8 cellular contexts compared by ENCODE assay signal in genomic region chr17:47188799-47189731, GRCh38. TPM values are rescaled to one million over a fixed set of nuclear protein-coding genes. Genes with fewer than 3 reads are reported as not detected.
DNase-seq lines count a peak whose midpoint lies in the region; ATAC-seq, FAIRE-seq and TF ChIP-seq lines count a peak whose summit lies in the region.

A gene with protein sequence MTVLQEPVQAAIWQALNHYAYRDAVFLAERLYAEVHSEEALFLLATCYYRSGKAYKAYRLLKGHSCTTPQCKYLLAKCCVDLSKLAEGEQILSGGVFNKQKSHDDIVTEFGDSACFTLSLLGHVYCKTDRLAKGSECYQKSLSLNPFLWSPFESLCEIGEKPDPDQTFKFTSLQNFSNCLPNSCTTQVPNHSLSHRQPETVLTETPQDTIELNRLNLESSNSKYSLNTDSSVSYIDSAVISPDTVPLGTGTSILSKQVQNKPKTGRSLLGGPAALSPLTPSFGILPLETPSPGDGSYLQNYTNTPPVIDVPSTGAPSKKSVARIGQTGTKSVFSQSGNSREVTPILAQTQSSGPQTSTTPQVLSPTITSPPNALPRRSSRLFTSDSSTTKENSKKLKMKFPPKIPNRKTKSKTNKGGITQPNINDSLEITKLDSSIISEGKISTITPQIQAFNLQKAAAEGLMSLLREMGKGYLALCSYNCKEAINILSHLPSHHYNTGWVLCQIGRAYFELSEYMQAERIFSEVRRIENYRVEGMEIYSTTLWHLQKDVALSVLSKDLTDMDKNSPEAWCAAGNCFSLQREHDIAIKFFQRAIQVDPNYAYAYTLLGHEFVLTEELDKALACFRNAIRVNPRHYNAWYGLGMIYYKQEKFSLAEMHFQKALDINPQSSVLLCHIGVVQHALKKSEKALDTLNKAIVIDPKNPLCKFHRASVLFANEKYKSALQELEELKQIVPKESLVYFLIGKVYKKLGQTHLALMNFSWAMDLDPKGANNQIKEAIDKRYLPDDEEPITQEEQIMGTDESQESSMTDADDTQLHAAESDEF (minus strand): TSS chr17:47189295. CDS start chr17:47189172, 123 bp downstream.

- no peaks in the 10 kb centered on the region for H3K36me3 ChIP-seq in Loucy (ENCODE audit: insufficient read depth, low read length)

- no peaks in the 10 kb centered on the region for H3K9me3 ChIP-seq in Loucy (ENCODE audit: insufficient read depth, low read depth, low read length)

- peaks cover 50% of the 10 kb centered on the region for H3K79me2 ChIP-seq in Loucy (ENCODE audit: insufficient read depth, low read length)

- H3K9me2 ChIP-seq in Loucy (replicated peaks; ENCODE audit: low read depth, low read length): no peaks in the 10 kb centered on the region

- H3K4me3 ChIP-seq in Loucy (ENCODE audit: low read length, poor library complexity, severe bottlenecking) (peak within 1 kb of the TSS; percentile 97), fibroblast of mammary gland (ENCODE audit: control insufficient read depth, low read depth, low read length) (peak within 1 kb of the TSS; percentile 82)

- no peaks in the 10 kb centered on the region for H3K27me3 Mint-ChIP-seq in naive thymus-derived CD8-positive, alpha-beta T cell

- peaks cover 46% of the 10 kb centered on the region for H4K20me1 ChIP-seq in Loucy (ENCODE audit: insufficient read depth, low read length, poor library complexity, severe bottlenecking)

- TF ChIP-seq POLR2A in H54 (IDR thresholded peaks at IDR 0.05; ENCODE audit: low read depth, low read length) (peak; percentile 80), Raji (IDR thresholded peaks at IDR 0.05; ENCODE audit: insufficient read depth, low read depth, low read length) (peak; percentile 84)

- H3F3A ChIP-seq in Loucy (ENCODE audit: low read depth): no peaks in the 10 kb centered on the region

- DNase-seq in EL: peak; percentile 99
- peak; percentile 96 for DNase-seq in H54 (ENCODE audit: insufficient read length, low spot score)
- peak; percentile 98 for DNase-seq in activated T-helper 9 cell treated with anti-CD3 and anti-CD28 coated beads, Interleukin-2, amount 50 U/mL, for 16 hours (ENCODE audit: low read depth)
- DNase-seq in fibroblast of mammary gland (ENCODE audit: low read depth): peak; percentile 97
- DNase-seq in naive thymus-derived CD8-positive, alpha-beta T cell: peak; percentile 99 to 100 (median 100)
- peak; percentile 98 to 99 (median 99) for DNase-seq in stimulated activated naive CD4-positive, alpha-beta T cell (lab: John Stamatoyannopoulos, UW)

- POLR2A ChIA-PET in naive thymus-derived CD8-positive, alpha-beta T cell (lab: Charles Lee): interaction anchor here (0.7 to 2.3 kb wide), 5 partner anchors 8 to 231 kb away, joined by 3 to 10 read pairs (median 7); no protein-coding TSS in a partner anchor

- H3K4me2 ChIP-seq in Loucy (ENCODE audit: low read depth, low read length, poor library complexity, severe bottlenecking): peak within 1 kb of the TSS; percentile 96

- peak within 1 kb of the TSS; percentile 93 to 97 (median 95) for H3K4me3 Mint-ChIP-seq in naive thymus-derived CD8-positive, alpha-beta T cell

- TF ChIP-seq CTCF in Loucy (conservative IDR thresholded peaks at IDR 0.05; ENCODE audit: low read length): no peak
- TF ChIP-seq CTCF in fibroblast of mammary gland (conservative IDR thresholded peaks at IDR 0.05; ENCODE audit: control insufficient read depth, insufficient read depth, low read depth, low read length): no peak

- peak; percentile 93 to 94 for ATAC-seq in naive thymus-derived CD8-positive, alpha-beta T cell

- peaks cover 25 to 55% (median 40%) of the 10 kb centered on the region in 4 donors for H3K4me1 Mint-ChIP-seq in naive thymus-derived CD8-positive, alpha-beta T cell

- peaks cover 0 to 12% (median 0%) of the 10 kb centered on the region in 3 donors for H3K36me3 Mint-ChIP-seq in naive thymus-derived CD8-positive, alpha-beta T cell

- peaks cover 5% of the 10 kb centered on the region for H3K27me3 ChIP-seq in Loucy (ENCODE audit: insufficient read depth, low read length, poor library complexity, severe bottlenecking)

- peak within 1 kb of the TSS; percentile 100 for H3K9ac ChIP-seq in Loucy (ENCODE audit: low read depth, low read length, poor library complexity, severe bottlenecking)

- no peaks in the 10 kb centered on the region for H3K9me3 Mint-ChIP-seq in naive thymus-derived CD8-positive, alpha-beta T cell

- peak within 1 kb of the TSS; percentile 95 for H2AFZ ChIP-seq in Loucy (ENCODE audit: low read length)

- peak within 1 kb of the TSS; percentile 86 to 97 (median 96) for H3K27ac Mint-ChIP-seq in naive thymus-derived CD8-positive, alpha-beta T cell

- peaks cover 42% of the 10 kb centered on the region for H3K4me1 ChIP-seq in Loucy (ENCODE audit: insufficient read depth, low read length, poor library complexity, severe bottlenecking)

- peak; percentile 96 for FAIRE-seq in H54 (lab: Jason Lieb, UNC)

RNA-seq across cellular contexts. Expression of the gene that starts here (rescaled TPM):
- 10 to 100 TPM; 62.2 to 70.7 TPM for total RNA-seq in naive thymus-derived CD8-positive, alpha-beta T cell
- 10 to 100 TPM; 55.8 to 77.0 (median 71.5) TPM for polyA plus RNA-seq in naive thymus-derived CD8-positive, alpha-beta T cell

Comparison
In these comparisons a context has a peak if more than half of its experiments do, and no peak if none do; other contexts are left out.
1. Peak in every context shown above with its lines: DNase-seq, ATAC-seq and H3K4me3 ChIP-seq.